Comparison of ENCODE assay signal across 7 cellular contexts in genomic region chr2:46179037-46179621, GRCh38.
DNase-seq lines count a peak whose midpoint lies in the region; ATAC-seq and TF ChIP-seq lines count a peak whose summit lies in the region.

No MANE protein-coding gene starts in this region.

- H3K4me1 Mint-ChIP-seq in T-cell: peaks cover 11 to 19% (median 15%) of the 10 kb centered on the region in 3 donors

- no peak for TF ChIP-seq POLR2A in lower leg skin (IDR thresholded peaks at IDR 0.05)

- in situ Hi-C loops in astrocyte of the cerebellum (cut with HindIII; ENCODE audit: low sequenced_read_pairs): no loop called here

- no peak overlapping the region for H3K27ac Mint-ChIP-seq in T-cell

- WGBS in lower leg skin, 2 donors: 27 to 52% methylated on average over 6 of the region's 6 CpGs

- H3K27me3 Mint-ChIP-seq in T-cell: no peaks in the 10 kb centered on the region

- peaks cover 7% of the 10 kb centered on the region for H3K36me3 Mint-ChIP-seq in T-cell

- CTCF ChIA-PET in T-cell (lab: Charles Lee): no interaction called here

- TF ChIP-seq CTCF in astrocyte of the cerebellum (IDR thresholded peaks at IDR 0.05; ENCODE audit: low read depth, low read length, missing control alignments) (no peak), lower leg skin (IDR thresholded peaks at IDR 0.05) (no peak)

- peak; percentile 79 for ATAC-seq in GM21576 (IDR thresholded peaks at IDR 0.05; ENCODE audit: unreplicated experiment)
- peak; percentile 60 to 98 (median 82) for ATAC-seq in T-cell (replicated peaks in 1 of 4)

- no peak overlapping the region for H3K4me3 Mint-ChIP-seq in T-cell

- H3K9me3 Mint-ChIP-seq in T-cell: no peaks in the 10 kb centered on the region

- POLR2A ChIA-PET in T-cell (lab: Charles Lee): interaction anchor here in 1 of 2 donors (0.5 kb wide), 1 partner anchor 361 kb away, joined by 3 read pairs; no protein-coding TSS in a partner anchor

- DNase-seq in T-cell (peak in 33 of 34 experiments; percentile 22 to 78 (median 59)), astrocyte of the cerebellum (ENCODE audit: low read depth) (peak; percentile 57), lower leg skin (ENCODE audit: low spot score in 2 of 2) (peak; percentile 40 to 88), NCI-H345 (lab: John Stamatoyannopoulos, UW) (no peak), NCI-H1436 (lab: John Stamatoyannopoulos, UW) (no peak)
- peak; percentile 25 to 29 for DNase-seq in stimulated activated CD8-positive, alpha-beta memory T cell treated with anti-CD3 and anti-CD28 coated beads, Interleukin-15, amount 100 ng/mL, for 48 hours (ENCODE audit: low read depth in 2 of 2)

- H3K4me3 ChIP-seq in astrocyte of the cerebellum (ENCODE audit: low read depth, low read length): no peak overlapping the region
- H3K4me3 ChIP-seq in lower leg skin (ENCODE audit: low read depth, poor library complexity, severe bottlenecking): no peak overlapping the region

- intact Hi-C loops in lower leg skin (cut with DNase I; ENCODE audit: low total_unique reads): no loop called here

Comparison
In these comparisons a context has a peak if more than half of its experiments do, and no peak if none do; other contexts are left out.
1. DNase-seq: peak in T-cell (33 of 34), astrocyte of the cerebellum (single experiment), lower leg skin (2 of 2) and stimulated activated CD8-positive, alpha-beta memory T cell treated with anti-CD3 and anti-CD28 coated beads, Interleukin-15, amount 100 ng/mL, for 48 hours (2 of 2); none in NCI-H345 (single experiment) and NCI-H1436 (single experiment).